In the genomic region with DNA sequence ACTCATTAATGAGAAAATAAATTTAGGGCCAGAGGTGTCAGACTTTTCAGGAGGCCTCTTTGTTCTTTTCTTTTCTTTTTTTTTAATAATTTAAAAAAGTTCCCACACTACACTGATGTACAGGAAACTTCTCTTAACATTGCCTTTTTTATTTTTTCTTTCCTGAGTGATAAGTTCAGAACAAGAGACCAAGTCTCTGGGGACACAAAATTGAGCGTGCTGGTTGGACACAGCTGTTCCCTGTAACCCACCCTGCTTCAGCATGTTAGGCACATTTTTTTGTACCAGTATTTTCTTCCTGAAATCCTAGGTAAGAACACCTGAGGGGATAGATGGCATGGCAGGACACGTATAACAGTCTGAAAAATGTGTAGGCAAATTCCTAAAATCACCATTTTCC, we compare ENCODE assay signal across 21 cellular contexts. TPM values are rescaled to one million over a fixed set of nuclear protein-coding genes. Genes with fewer than 3 reads are reported as not detected.
DNase-seq lines count a peak whose midpoint lies in the region; ATAC-seq and TF ChIP-seq lines count a peak whose summit lies in the region.
"Had no signal": no experiment of that assay in that cellular context is flagged by ENCODE, and none has a peak within 500 bp of the region (broad histone marks: within the 10 kb centered on the region; RNA-seq: fewer than 3 reads in every experiment).

No MANE protein-coding gene starts in this region.

- H3K79me2 ChIP-seq in smooth muscle cell (ENCODE audit: low read depth) = peaks cover 61% of the 10 kb centered on the region

- H4K91ac ChIP-seq in IMR-90 (ENCODE audit: insufficient read depth, low read depth, low read length) = peak overlapping the region; percentile 85

- dilution Hi-C loops in IMR-90 (cut with HindIII; ENCODE audit: low sequenced_read_pairs, unreplicated experiment) = no loop called here

- H3K9ac ChIP-seq in IMR-90 (ENCODE audit: low read depth, low read length) = no peak overlapping the region
- H3K9ac ChIP-seq in smooth muscle cell (ENCODE audit: low read depth) = no peak overlapping the region

- H3K18ac ChIP-seq in IMR-90 (ENCODE audit: low read depth, low read length) = no peak overlapping the region; the same call in 1 of the 2 replicates

- TF ChIP-seq POLR2A in IMR-90 (IDR thresholded peaks at IDR 0.05; ENCODE audit: low read depth, low read length) = no peak
- no peak for TF ChIP-seq POLR2A in body of pancreas (IDR thresholded peaks at IDR 0.05)

- H3K36me3 ChIP-seq in IMR-90 (ENCODE audit: control insufficient read depth, insufficient read depth, low read length) (peaks cover 3% of the 10 kb centered on the region; the same call in 1 of the 2 replicates), body of pancreas (replicated peaks in 1 of 2; ENCODE audit: insufficient read depth in 1 of 2, low read depth in 2 of 2) (no peaks in the 10 kb centered on the region), smooth muscle cell (ENCODE audit: low read depth) (no peaks in the 10 kb centered on the region)
- H3K36me3 ChIP-seq: adrenal gland had no signal

- no peaks in the 10 kb centered on the region for H3F3A ChIP-seq in smooth muscle cell (ENCODE audit: low read depth)

- CTCF ChIA-PET in IMR-90 (lab: Yijun Ruan, JAX) = interaction anchor here (1.1 kb wide), 1 partner anchor 16 kb away, joined by 4 read pairs; no protein-coding TSS in a partner anchor

- H3K56ac ChIP-seq in IMR-90 (ENCODE audit: extremely low read depth, insufficient read depth, low read length) = no peak overlapping the region; the same call in 1 of the 2 replicates

- no peaks in the 10 kb centered on the region for H3K9me3 ChIP-seq in IMR-90 (ENCODE audit: control insufficient read depth, insufficient read depth, low read length)
- no peaks in the 10 kb centered on the region for H3K9me3 ChIP-seq in body of pancreas
- H3K9me3 ChIP-seq in right cardiac atrium (ENCODE audit: control insufficient read depth, low read length) = no peaks in the 10 kb centered on the region
- H3K9me3 ChIP-seq in smooth muscle cell (replicated peaks; ENCODE audit: low read depth) = no peaks in the 10 kb centered on the region
- H3K9me3 ChIP-seq: adrenal gland had no signal

- DNase-seq in IMR-90 (no peak), body of pancreas (no peak), right cardiac atrium (no peak), smooth muscle cell (lab: John Stamatoyannopoulos, UW; ENCODE audit: unreplicated experiment) (no peak), NCI-H2107 treated with DMSO at 0.1 percent for 48 hours (lab: John Stamatoyannopoulos, UW; ENCODE audit: unreplicated experiment) (no peak)
- DNase-seq in effector CD8-positive, alpha-beta T cell (lab: John Stamatoyannopoulos, UW) = no peak
- DNase-seq: activated CD4-positive, alpha-beta T cell treated with anti-CD3 and anti-CD28 coated beads, Interleukin-2, amount 10 ng/mL, durations not matched to agents 7 days and 5 days; activated CD8-positive, alpha-beta memory T cell treated with anti-CD3 and anti-CD28 coated beads, Interleukin-2, amount 50 U/mL, for 4 hours; activated gamma-delta T cell; adrenal gland; caudate nucleus; CD4-positive, alpha-beta memory T cell; DMS79; HFFc6; NCI-H2081; NCI-H524 treated with DMSO at 0.1 percent for 48 hours; stimulated activated CD4-positive, alpha-beta T cell treated with anti-CD3 and anti-CD28 coated beads, Interleukin-4, amount 100 ng/mL, for 1 hour had no signal

- peak overlapping the region; percentile 77 for H3K4ac ChIP-seq in IMR-90 (ENCODE audit: low read depth, low read length)

- no peak overlapping the region for H2AFZ ChIP-seq in IMR-90 (replicated peaks; ENCODE audit: low read length, poor library complexity)
- no peak overlapping the region for H2AFZ ChIP-seq in smooth muscle cell (ENCODE audit: low read depth)

- H3K27ac ChIP-seq in IMR-90 (ENCODE audit: insufficient read depth, low read length) (peak overlapping the region; percentile 34; the same call in 1 of the 2 replicates), body of pancreas (peak overlapping the region in 3 of 4 donors; percentile 91 to 95 (median 92)), right cardiac atrium (ENCODE audit: low read length) (no peak overlapping the region), smooth muscle cell (ENCODE audit: low read depth) (peak overlapping the region; percentile 27)

- peaks cover 11 to 26% of the 10 kb centered on the region in 2 experiments; a peak in 3 of 4 replicates for H3K79me1 ChIP-seq in IMR-90 (ENCODE audit: low read depth in 1 of 2, low read length in 2 of 2)

- no peak overlapping the region for H2AK9ac ChIP-seq in IMR-90 (replicated peaks; ENCODE audit: low read depth, low read length, poor library complexity)

- peak overlapping the region; percentile 70; the same call in 1 of the 3 replicates for H2BK15ac ChIP-seq in IMR-90 (ENCODE audit: low read depth, low read length)

- H3K27me3 ChIP-seq in IMR-90 (ENCODE audit: control insufficient read depth, insufficient read depth, low read length) (no peaks in the 10 kb centered on the region), body of pancreas (no peaks in the 10 kb centered on the region), right cardiac atrium (ENCODE audit: control insufficient read depth, insufficient read depth) (no peaks in the 10 kb centered on the region), smooth muscle cell (ENCODE audit: low read depth) (no peaks in the 10 kb centered on the region)
- H3K27me3 ChIP-seq: adrenal gland had no signal

- TF ChIP-seq RAD21 in IMR-90 (IDR thresholded peaks at IDR 0.05; ENCODE audit: low read length) = no peak

- peak overlapping the region; percentile 34 to 39; a peak in 2 of 4 replicates for H4K8ac ChIP-seq in IMR-90 (ENCODE audit: low read depth in 2 of 2, low read length in 2 of 2)

- BruUV-seq in IMR-90 (replicated peaks; lab: Mats Ljungman, UMichigan) = no TSS peak

- peak overlapping the region; percentile 83 for H2BK20ac ChIP-seq in IMR-90 (ENCODE audit: low read depth, low read length)

- POLR2A ChIA-PET in IMR-90 (lab: Charles Lee; ENCODE audit: unreplicated experiment) = no interaction called here

- H4K5ac ChIP-seq in IMR-90 (ENCODE audit: low read depth, low read length) = 0 out of 2 replicates have a peak overlapping the region, but pooled peaks have one; percentile 44

- peaks cover 12% of the 10 kb centered on the region for H3K9me1 ChIP-seq in IMR-90 (ENCODE audit: insufficient read depth, low read length)

- intact Hi-C loops in IMR-90 (cut with micrococcal nuclease) = loop anchor here (5.0 to 10.0 kb wide), 2 partner anchors 167 to 466 kb away; no protein-coding TSS in a partner anchor
- intact Hi-C loops in body of pancreas (cut with DNase I) = no loop called here
- intact Hi-C loops in right cardiac atrium (cut with DNase I) = no loop called here

- peak overlapping the region; percentile 78; the same call in 1 of the 2 replicates for H3K14ac ChIP-seq in IMR-90 (replicated peaks; ENCODE audit: low read depth, low read length)

- H2BK5ac ChIP-seq in IMR-90 (ENCODE audit: low read depth, low read length, poor library complexity, severe bottlenecking) = no peak overlapping the region

- ATAC-seq in IMR-90 (ENCODE audit: low read depth) (no peak), body of pancreas (no peak), right cardiac atrium (peak; percentile 8 to 23), GM21576 (IDR thresholded peaks at IDR 0.05; ENCODE audit: unreplicated experiment) (no peak), HG02852 (IDR thresholded peaks at IDR 0.05; ENCODE audit: unreplicated experiment) (no peak)
- ATAC-seq: left lobe of liver had no signal

- H3K4me1 ChIP-seq in IMR-90 (ENCODE audit: control insufficient read depth, insufficient read depth, low read length) (peaks cover 23% of the 10 kb centered on the region), body of pancreas (peaks cover 94% of the 10 kb centered on the region), right cardiac atrium (ENCODE audit: control insufficient read depth, insufficient read depth, low read length) (peaks cover 20% of the 10 kb centered on the region), smooth muscle cell (ENCODE audit: low read depth) (peaks cover 56% of the 10 kb centered on the region)

- no peak overlapping the region for H2BK120ac ChIP-seq in IMR-90 (ENCODE audit: low read depth, low read length)

- WGBS in IMR-90 (ENCODE audit: extremely low coverage in 2 of 2, insufficient read length in 1 of 2), 2 experiments = no CpG with 5 or more reads among the region's 2 CpGs
- WGBS in body of pancreas, 2 donors = 78 to 80% methylated on average over 2 of the region's 2 CpGs
- 60% methylated on average over 2 of the region's 2 CpGs for WGBS in right cardiac atrium
- WGBS in smooth muscle cell (ENCODE audit: low lambda C conversion rate) = 85% methylated on average over 2 of the region's 2 CpGs

- 0 out of 2 replicates have a peak overlapping the region, but pooled peaks have one; percentile 54 for H3K23ac ChIP-seq in IMR-90 (ENCODE audit: low read depth, low read length)

- in situ Hi-C loops in IMR-90 (cut with MboI; ENCODE audit: low sequenced_read_pairs) = no loop called here

- H2AK5ac ChIP-seq in IMR-90 (ENCODE audit: low read depth, low read length) = no peak overlapping the region

- no peak for TF ChIP-seq CTCF in IMR-90 (conservative IDR thresholded peaks at IDR 0.05; ENCODE audit: low read depth, low read length)
- no peak for TF ChIP-seq CTCF in body of pancreas (IDR thresholded peaks at IDR 0.05)
- no peak for TF ChIP-seq CTCF in smooth muscle cell (IDR thresholded peaks at IDR 0.05; ENCODE audit: borderline replicate concordance, insufficient read depth, poor library complexity, severe bottlenecking)

- H3K4me2 ChIP-seq in IMR-90 (ENCODE audit: low read depth, low read length) (no peak overlapping the region), smooth muscle cell (peak overlapping the region; percentile 27)

- H4K20me1 ChIP-seq in IMR-90 (ENCODE audit: insufficient read depth, low read length) = no peaks in the 10 kb centered on the region
- H4K20me1 ChIP-seq in smooth muscle cell (ENCODE audit: low read depth) = peaks cover 32% of the 10 kb centered on the region

- H3K4me3 ChIP-seq in IMR-90 (ENCODE audit: insufficient read depth, low read depth, low read length) = no peak overlapping the region
- H3K4me3 ChIP-seq in body of pancreas = no peak overlapping the region
- no peak overlapping the region for H3K4me3 ChIP-seq in right cardiac atrium (ENCODE audit: low read length)
- H3K4me3 ChIP-seq in smooth muscle cell = no peak overlapping the region
- H3K4me3 ChIP-seq: adrenal gland had no signal

TF ChIP-seq in IMR-90, 13 proteins besides CTCF, POLR2A, EP300 and RAD21 (continues in another document):
- TF ChIP-seq RFX5 (IDR thresholded peaks at IDR 0.05; ENCODE audit: low read depth, low read length) = no peak
- no peak for TF ChIP-seq RCOR1 (IDR thresholded peaks at IDR 0.05; ENCODE audit: insufficient replicate concordance, low read length)

RNA-seq across cellular contexts. Expression of a gene that starts 50.1 kb away (rescaled TPM):
- total RNA-seq in IMR-90 (2012; rRNA removed) (17.5 and 17.9 TPM in 2 replicates), body of pancreas (100 to 1,000 TPM in 1 of 2 donors, 10 to 100 TPM in 1; 83.1 to 111 TPM), right cardiac atrium (10 to 100 TPM; 75.7 to 81.6 (median 77.8) TPM), smooth muscle cell (53.4 and 70.8 TPM in 2 replicates)
- polyA plus RNA-seq in IMR-90 (2012; rRNA removed) (12.3 and 13.9 TPM in 2 replicates), right cardiac atrium (19.8 TPM), smooth muscle cell (8.1 and 16.1 TPM in 2 replicates)
- polyA plus RNA-seq in IMR-90 (2012; cell fraction: cytosol; rRNA removed) = 7.1 and 11.7 TPM in 2 replicates
- polyA plus RNA-seq in IMR-90 (2012; cell fraction: nucleus; rRNA removed; ENCODE audit: low replicate concordance) = 8.2 and 17.8 TPM in 2 replicates
- total RNA-seq: T-helper 1 cell treated with Interleukin-12 subunit alpha and Interleukin-12 subunit beta and Interleukin-4 antibody, amounts not matched to agents 30 ng/mL and 1 ng/mL, for 36 hours had no signal

Comparison
In these comparisons a context has a peak if more than half of its experiments do, and no peak if none do; other contexts are left out.
1. ATAC-seq: peak in right cardiac atrium (2 of 2); none in IMR-90 (single experiment), body of pancreas (single experiment), GM21576 (single experiment) and HG02852 (single experiment).